In the genomic region with DNA sequence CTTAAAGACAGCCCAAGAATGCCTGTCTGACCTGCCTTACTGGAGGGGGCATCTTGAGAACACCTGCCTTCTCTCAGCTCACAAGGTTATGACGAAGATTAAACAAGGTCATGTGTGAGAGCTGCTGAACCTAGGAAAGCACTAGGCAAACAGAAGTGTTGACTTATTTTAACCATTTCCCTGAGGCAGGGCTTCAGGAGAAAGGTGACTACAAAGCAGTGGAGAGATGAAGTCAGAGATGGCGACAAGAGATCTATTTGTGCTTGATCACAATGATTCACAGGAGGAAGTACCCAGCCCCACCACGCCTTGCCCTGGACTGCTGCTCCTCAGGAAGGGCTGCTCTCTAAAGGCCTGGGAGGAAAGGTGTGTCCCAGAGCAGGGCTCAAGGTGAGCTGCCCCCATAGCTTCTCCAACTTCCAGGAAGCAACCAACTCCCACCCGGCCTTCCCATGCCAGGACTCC, we compare ENCODE assay signal across 10 cellular contexts. TPM values are rescaled to one million over a fixed set of nuclear protein-coding genes. Genes with fewer than 3 reads are reported as not detected.
A peak's percentile ranks its signal among the peaks of the same experiment; 100 is the strongest.
DNase-seq lines count a peak whose midpoint lies in the region; ATAC-seq and TF ChIP-seq lines count a peak whose summit lies in the region.
"Had no signal": no experiment of that assay in that cellular context is flagged by ENCODE, and none has a peak within 500 bp of the region (broad histone marks: within the 10 kb centered on the region; RNA-seq: fewer than 3 reads in every experiment).

No MANE protein-coding gene starts in this region.

- DNase-seq in activated T-cell treated with anti-CD3 and anti-CD28 coated beads, Interleukin-2, amount 50 U/mL, for 24 hours = no peak
- no peak for DNase-seq in activated T-cell treated with anti-CD3 and anti-CD28 coated beads for 4 hours
- DNase-seq in WTC11 (ENCODE audit: low spot score) = no peak
- DNase-seq in immature natural killer cell = no peak
- DNase-seq in suprapubic skin (ENCODE audit: low spot score in 2 of 2) = no peak
- no peak for DNase-seq in AG08396 (ENCODE audit: low spot score)

- H3K4me1 Mint-ChIP-seq in activated T-cell treated with anti-CD3 and anti-CD28 coated beads, Interleukin-2, amount 50 U/mL, for 24 hours (ENCODE audit: low read depth) = peaks cover 55% of the 10 kb centered on the region
- H3K4me1 Mint-ChIP-seq in WTC11 (no peaks in the 10 kb centered on the region), immature natural killer cell (peaks cover 30 to 41% of the 10 kb centered on the region in 2 donors)
- H3K4me1 Mint-ChIP-seq: B cell had no signal

- peaks cover 79% of the 10 kb centered on the region for H3K36me3 Mint-ChIP-seq in activated T-cell treated with anti-CD3 and anti-CD28 coated beads, Interleukin-2, amount 50 U/mL, for 24 hours (ENCODE audit: low read depth)
- 0 out of 2 replicates have a peak, but pooled peaks cover 3% of the 10 kb centered on the region for H3K36me3 Mint-ChIP-seq in WTC11
- peaks cover 16 to 57% (median 25%) of the 10 kb centered on the region in 3 donors for H3K36me3 Mint-ChIP-seq in immature natural killer cell

- CTCF ChIA-PET in WTC11 (lab: Charles Lee) = interaction anchor here (0.7 to 1.2 kb wide), 6 partner anchors 8 to 204 kb away, joined by 3 to 6 read pairs (median 3); no protein-coding TSS in a partner anchor

- H3K36me3 ChIP-seq in suprapubic skin = peaks cover 6% of the 10 kb centered on the region

- TF ChIP-seq EP300 in suprapubic skin (IDR thresholded peaks at IDR 0.05) = no peak

- ATAC-seq in WTC11 (peak; percentile 26; the same call in 1 of the 2 replicates), HG03039 (IDR thresholded peaks at IDR 0.05; ENCODE audit: unreplicated experiment) (no peak), HG02642 (IDR thresholded peaks at IDR 0.05; ENCODE audit: poor library complexity, unreplicated experiment) (no peak)

- H3K9me3 Mint-ChIP-seq in activated T-cell treated with anti-CD3 and anti-CD28 coated beads, Interleukin-2, amount 50 U/mL, for 24 hours = no peaks in the 10 kb centered on the region
- no peaks in the 10 kb centered on the region for H3K9me3 Mint-ChIP-seq in WTC11
- no peaks in the 10 kb centered on the region for H3K9me3 Mint-ChIP-seq in immature natural killer cell

- TF ChIP-seq POLR2A in suprapubic skin (IDR thresholded peaks at IDR 0.05) = no peak

- no peak overlapping the region for H3K4me3 Mint-ChIP-seq in activated T-cell treated with anti-CD3 and anti-CD28 coated beads, Interleukin-2, amount 50 U/mL, for 24 hours
- H3K4me3 Mint-ChIP-seq in WTC11 = no peak overlapping the region
- no peak overlapping the region for H3K4me3 Mint-ChIP-seq in immature natural killer cell
- H3K4me3 Mint-ChIP-seq: B cell had no signal

- H3K27me3 ChIP-seq in suprapubic skin = no peaks in the 10 kb centered on the region
- H3K27me3 ChIP-seq: SJSA1 had no signal

- POLR2A ChIA-PET in WTC11 (lab: Charles Lee) = no interaction called here

- 56% methylated on average over 4 of the region's 4 CpGs for WGBS in suprapubic skin

- no peaks in the 10 kb centered on the region for H3K27me3 Mint-ChIP-seq in activated T-cell treated with anti-CD3 and anti-CD28 coated beads, Interleukin-2, amount 50 U/mL, for 24 hours
- H3K27me3 Mint-ChIP-seq in WTC11 (ENCODE audit: low read depth) = no peaks in the 10 kb centered on the region
- no peaks in the 10 kb centered on the region for H3K27me3 Mint-ChIP-seq in immature natural killer cell (ENCODE audit: low read depth in 3 of 3)
- H3K27me3 Mint-ChIP-seq: B cell had no signal

- TF ChIP-seq CTCF in WTC11 (IDR thresholded peaks at IDR 0.05) (no peak), suprapubic skin (IDR thresholded peaks at IDR 0.05) (no peak)

- peak overlapping the region; percentile 60 for H3K27ac ChIP-seq in suprapubic skin
- H3K27ac ChIP-seq: SJSA1 had no signal

- no peaks in the 10 kb centered on the region for H3K9me3 ChIP-seq in suprapubic skin
- H3K9me3 ChIP-seq: SJSA1 had no signal

- no peak overlapping the region for H3K4me3 ChIP-seq in suprapubic skin
- H3K4me3 ChIP-seq: SJSA1 had no signal

- peak overlapping the region; percentile 92 for H3K27ac Mint-ChIP-seq in activated T-cell treated with anti-CD3 and anti-CD28 coated beads, Interleukin-2, amount 50 U/mL, for 24 hours
- no peak overlapping the region for H3K27ac Mint-ChIP-seq in WTC11
- H3K27ac Mint-ChIP-seq in immature natural killer cell = peak overlapping the region in 5 of 6 donors; percentile 31 to 76 (median 51)
- H3K27ac Mint-ChIP-seq: B cell had no signal

- H3K4me1 ChIP-seq in suprapubic skin = peaks cover 66% of the 10 kb centered on the region

TF ChIP-seq in WTC11, 78 proteins besides CTCF, POLR2A, EP300 and RAD21 (continues in another document):
- TF ChIP-seq, protein P1, sequence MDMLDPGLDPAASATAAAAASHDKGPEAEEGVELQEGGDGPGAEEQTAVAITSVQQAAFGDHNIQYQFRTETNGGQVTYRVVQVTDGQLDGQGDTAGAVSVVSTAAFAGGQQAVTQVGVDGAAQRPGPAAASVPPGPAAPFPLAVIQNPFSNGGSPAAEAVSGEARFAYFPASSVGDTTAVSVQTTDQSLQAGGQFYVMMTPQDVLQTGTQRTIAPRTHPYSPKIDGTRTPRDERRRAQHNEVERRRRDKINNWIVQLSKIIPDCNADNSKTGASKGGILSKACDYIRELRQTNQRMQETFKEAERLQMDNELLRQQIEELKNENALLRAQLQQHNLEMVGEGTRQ (CRISPR knock-in tag; IDR thresholded peaks at IDR 0.05) = no peak
- TF ChIP-seq ZNF138 (CRISPR knock-in tag; conservative IDR thresholded peaks at IDR 0.05) (no peak), TCF7 (CRISPR knock-in tag; IDR thresholded peaks at IDR 0.05; ENCODE audit: low read depth) (no peak), RELA (CRISPR knock-in tag; IDR thresholded peaks at IDR 0.05; ENCODE audit: borderline replicate concordance) (no peak), TEAD4 (CRISPR knock-in tag; IDR thresholded peaks at IDR 0.05) (no peak), FOXP1 (CRISPR knock-in tag; IDR thresholded peaks at IDR 0.05; ENCODE audit: borderline replicate concordance) (no peak)
- TF ChIP-seq, protein P2, sequence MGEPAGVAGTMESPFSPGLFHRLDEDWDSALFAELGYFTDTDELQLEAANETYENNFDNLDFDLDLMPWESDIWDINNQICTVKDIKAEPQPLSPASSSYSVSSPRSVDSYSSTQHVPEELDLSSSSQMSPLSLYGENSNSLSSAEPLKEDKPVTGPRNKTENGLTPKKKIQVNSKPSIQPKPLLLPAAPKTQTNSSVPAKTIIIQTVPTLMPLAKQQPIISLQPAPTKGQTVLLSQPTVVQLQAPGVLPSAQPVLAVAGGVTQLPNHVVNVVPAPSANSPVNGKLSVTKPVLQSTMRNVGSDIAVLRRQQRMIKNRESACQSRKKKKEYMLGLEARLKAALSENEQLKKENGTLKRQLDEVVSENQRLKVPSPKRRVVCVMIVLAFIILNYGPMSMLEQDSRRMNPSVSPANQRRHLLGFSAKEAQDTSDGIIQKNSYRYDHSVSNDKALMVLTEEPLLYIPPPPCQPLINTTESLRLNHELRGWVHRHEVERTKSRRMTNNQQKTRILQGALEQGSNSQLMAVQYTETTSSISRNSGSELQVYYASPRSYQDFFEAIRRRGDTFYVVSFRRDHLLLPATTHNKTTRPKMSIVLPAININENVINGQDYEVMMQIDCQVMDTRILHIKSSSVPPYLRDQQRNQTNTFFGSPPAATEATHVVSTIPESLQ (CRISPR knock-in tag; IDR thresholded peaks at IDR 0.05) = no peak
- TF ChIP-seq, protein P3, sequence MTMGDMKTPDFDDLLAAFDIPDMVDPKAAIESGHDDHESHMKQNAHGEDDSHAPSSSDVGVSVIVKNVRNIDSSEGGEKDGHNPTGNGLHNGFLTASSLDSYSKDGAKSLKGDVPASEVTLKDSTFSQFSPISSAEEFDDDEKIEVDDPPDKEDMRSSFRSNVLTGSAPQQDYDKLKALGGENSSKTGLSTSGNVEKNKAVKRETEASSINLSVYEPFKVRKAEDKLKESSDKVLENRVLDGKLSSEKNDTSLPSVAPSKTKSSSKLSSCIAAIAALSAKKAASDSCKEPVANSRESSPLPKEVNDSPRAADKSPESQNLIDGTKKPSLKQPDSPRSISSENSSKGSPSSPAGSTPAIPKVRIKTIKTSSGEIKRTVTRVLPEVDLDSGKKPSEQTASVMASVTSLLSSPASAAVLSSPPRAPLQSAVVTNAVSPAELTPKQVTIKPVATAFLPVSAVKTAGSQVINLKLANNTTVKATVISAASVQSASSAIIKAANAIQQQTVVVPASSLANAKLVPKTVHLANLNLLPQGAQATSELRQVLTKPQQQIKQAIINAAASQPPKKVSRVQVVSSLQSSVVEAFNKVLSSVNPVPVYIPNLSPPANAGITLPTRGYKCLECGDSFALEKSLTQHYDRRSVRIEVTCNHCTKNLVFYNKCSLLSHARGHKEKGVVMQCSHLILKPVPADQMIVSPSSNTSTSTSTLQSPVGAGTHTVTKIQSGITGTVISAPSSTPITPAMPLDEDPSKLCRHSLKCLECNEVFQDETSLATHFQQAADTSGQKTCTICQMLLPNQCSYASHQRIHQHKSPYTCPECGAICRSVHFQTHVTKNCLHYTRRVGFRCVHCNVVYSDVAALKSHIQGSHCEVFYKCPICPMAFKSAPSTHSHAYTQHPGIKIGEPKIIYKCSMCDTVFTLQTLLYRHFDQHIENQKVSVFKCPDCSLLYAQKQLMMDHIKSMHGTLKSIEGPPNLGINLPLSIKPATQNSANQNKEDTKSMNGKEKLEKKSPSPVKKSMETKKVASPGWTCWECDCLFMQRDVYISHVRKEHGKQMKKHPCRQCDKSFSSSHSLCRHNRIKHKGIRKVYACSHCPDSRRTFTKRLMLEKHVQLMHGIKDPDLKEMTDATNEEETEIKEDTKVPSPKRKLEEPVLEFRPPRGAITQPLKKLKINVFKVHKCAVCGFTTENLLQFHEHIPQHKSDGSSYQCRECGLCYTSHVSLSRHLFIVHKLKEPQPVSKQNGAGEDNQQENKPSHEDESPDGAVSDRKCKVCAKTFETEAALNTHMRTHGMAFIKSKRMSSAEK (CRISPR knock-in tag; IDR thresholded peaks at IDR 0.05; ENCODE audit: borderline replicate concordance) = no peak

RNA-seq across cellular contexts. Expression of a gene that starts 27.8 kb away (rescaled TPM):
- 13.9 to 18.7 TPM (median 15.0 TPM) in 3 replicates for total RNA-seq in WTC11 (2021)
- 100 to 1,000 TPM in 1 of 3 donors, 10 to 100 TPM in 2; 81.1 to 101 (median 82.8) TPM for polyA plus RNA-seq in immature natural killer cell
- total RNA-seq in suprapubic skin = 10 to 100 TPM; 13.8 to 24.8 (median 22.9) TPM

RNA-seq across cellular contexts. Expression of a gene that starts 34.9 kb away (rescaled TPM):
- total RNA-seq in WTC11 (2021) (15.7 to 17.9 TPM (median 17.4 TPM) in 3 replicates), suprapubic skin (10 to 100 TPM; 55.7 to 71.8 (median 66.8) TPM)
- under 1 TPM in 2 of 3 donors, not detected in 1; 0.07 to 0.43 TPM for polyA plus RNA-seq in immature natural killer cell
